ENCODE assay signal across 1 cellular context in the genomic region with DNA sequence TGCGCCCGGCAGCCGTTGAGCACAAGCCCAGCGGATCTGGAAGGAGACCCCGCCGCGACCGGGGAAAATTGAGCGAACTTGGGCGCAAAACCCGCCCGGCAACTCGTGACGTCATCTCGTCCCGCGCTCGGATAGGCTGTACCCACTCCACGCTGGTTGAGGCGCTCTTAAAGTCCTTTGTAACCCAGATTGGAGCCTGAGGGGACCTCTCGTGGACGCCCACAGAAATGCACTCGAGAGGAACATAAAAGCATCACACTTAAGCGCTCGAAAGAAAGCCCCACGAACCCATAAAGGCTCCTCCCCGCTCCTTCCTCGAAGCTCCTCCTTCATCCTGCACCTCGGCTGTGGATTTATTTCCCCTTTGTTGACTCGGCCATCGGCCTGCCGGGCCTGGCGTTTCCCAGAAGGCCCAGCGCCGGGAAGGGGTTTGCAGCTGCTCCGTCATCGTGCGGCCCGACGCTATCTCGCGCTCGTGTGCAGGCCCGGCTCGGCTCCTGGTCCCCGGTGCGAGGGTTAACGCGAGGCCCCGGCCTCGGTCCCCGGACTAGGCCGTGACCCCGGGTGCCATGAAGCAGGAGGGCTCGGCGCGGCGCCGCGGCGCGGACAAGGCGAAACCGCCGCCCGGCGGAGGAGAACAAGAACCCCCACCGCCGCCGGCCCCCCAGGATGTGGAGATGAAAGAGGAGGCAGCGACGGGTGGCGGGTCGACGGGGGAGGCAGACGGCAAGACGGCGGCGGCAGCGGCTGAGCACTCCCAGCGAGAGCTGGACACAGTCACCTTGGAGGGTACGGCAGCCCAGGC.
TF ChIP-seq lines count a peak whose summit lies in the region.

TSS of gene PSMD3 (plus strand) at position 406 of the 805 bp plus-strand sequence. CDS start at position 570, 164 bp downstream.

TF ChIP-seq in HepG2, 621 proteins besides CTCF, POLR2A, EP300 and RAD21 (continued from another document and continues in another):
- TF ChIP-seq EEA1 (CRISPR knock-in tag; IDR thresholded peaks at IDR 0.05; ENCODE audit: borderline replicate concordance) (peak; percentile 93), TCF7 (IDR thresholded peaks at IDR 0.05; ENCODE audit: low read depth) (peak; percentile 39; the same call in 1 of the 2 replicates), ZNF180 (CRISPR knock-in tag; IDR thresholded peaks at IDR 0.05; ENCODE audit: borderline replicate concordance, low read depth) (no peak), NFYB (CRISPR knock-in tag; IDR thresholded peaks at IDR 0.05) (peak; percentile 88), ZFAT (CRISPR knock-in tag; conservative IDR thresholded peaks at IDR 0.05) (0 out of 2 replicates have a peak, but pooled peaks have one; percentile 74), IKZF5 (CRISPR knock-in tag; IDR thresholded peaks at IDR 0.05) (peak; percentile 99), PRMT3 (CRISPR knock-in tag; IDR thresholded peaks at IDR 0.05; ENCODE audit: borderline replicate concordance, low read depth) (no peak), GABPA (IDR thresholded peaks at IDR 0.05; ENCODE audit: low read depth, low read length) (no peak), GABPA (CRISPR knock-in tag; IDR thresholded peaks at IDR 0.05; ENCODE audit: low read depth) (peak; percentile 82), ZNF451 (CRISPR knock-in tag; IDR thresholded peaks at IDR 0.05) (peak; percentile 71; the same call in 1 of the 2 replicates), HES4 (CRISPR knock-in tag; IDR thresholded peaks at IDR 0.05; ENCODE audit: borderline replicate concordance) (peak; percentile 88; the same call in 1 of the 2 replicates), PRPF4 (IDR thresholded peaks at IDR 0.05; ENCODE audit: low read depth, low read length, poor library complexity, severe bottlenecking) (peak; percentile 48), HDAC1 (CRISPR knock-in tag; IDR thresholded peaks at IDR 0.05) (peak; percentile 99), ZNF577 (CRISPR knock-in tag; IDR thresholded peaks at IDR 0.05; ENCODE audit: borderline replicate concordance, low read depth) (no peak; the same call in 1 of the 2 replicates), TGIF2 (CRISPR knock-in tag; IDR thresholded peaks at IDR 0.05) (peak; percentile 97), ZNF784 (CRISPR knock-in tag; IDR thresholded peaks at IDR 0.05; ENCODE audit: borderline replicate concordance) (peak; percentile 55; the same call in 1 of the 2 replicates), DR1 (CRISPR knock-in tag; IDR thresholded peaks at IDR 0.05) (peak; percentile 89), ZNF468 (CRISPR knock-in tag; IDR thresholded peaks at IDR 0.05) (no peak), ATF5 (CRISPR knock-in tag; IDR thresholded peaks at IDR 0.05; ENCODE audit: low read depth) (peak; percentile 54; the same call in 1 of the 2 replicates), JUN (CRISPR knock-in tag; IDR thresholded peaks at IDR 0.05) (peak; percentile 66; the same call in 1 of the 2 replicates), SNAPC2 (CRISPR knock-in tag; IDR thresholded peaks at IDR 0.05) (peak; percentile 96), HNF4A (CRISPR knock-in tag; IDR thresholded peaks at IDR 0.05) (peak; percentile 39), PITX1 (CRISPR knock-in tag; IDR thresholded peaks at IDR 0.05) (peak; percentile 90), ZNF773 (CRISPR knock-in tag; IDR thresholded peaks at IDR 0.05; ENCODE audit: borderline replicate concordance) (peak; percentile 96), ZNF850 (CRISPR knock-in tag; conservative IDR thresholded peaks at IDR 0.05) (no peak), ZNF703 (CRISPR knock-in tag; IDR thresholded peaks at IDR 0.05; ENCODE audit: borderline replicate concordance) (peak; percentile 52; the same call in 1 of the 2 replicates), MED8 (CRISPR knock-in tag; IDR thresholded peaks at IDR 0.05; ENCODE audit: insufficient replicate concordance) (peak; percentile 89), ZSCAN9 (CRISPR knock-in tag; IDR thresholded peaks at IDR 0.05; ENCODE audit: borderline replicate concordance) (peak; percentile 97), ZNF75D (CRISPR knock-in tag; IDR thresholded peaks at IDR 0.05; ENCODE audit: borderline replicate concordance) (no peak), GATAD2A (CRISPR knock-in tag; IDR thresholded peaks at IDR 0.05) (peak; percentile 81), ATAD3A (CRISPR knock-in tag; IDR thresholded peaks at IDR 0.05) (peak; percentile 95), NCOA5 (CRISPR knock-in tag; IDR thresholded peaks at IDR 0.05) (no peak), ZNF614 (CRISPR knock-in tag; IDR thresholded peaks at IDR 0.05; ENCODE audit: borderline replicate concordance) (peak; percentile 97), MED1 (CRISPR knock-in tag; IDR thresholded peaks at IDR 0.05) (peak; percentile 85), RAD51 (IDR thresholded peaks at IDR 0.05; ENCODE audit: borderline replicate concordance) (no peak), CHD2 (IDR thresholded peaks at IDR 0.05; ENCODE audit: low read depth, low read length) (0 out of 2 replicates have a peak, but pooled peaks have one; percentile 39), ZNF160 (CRISPR knock-in tag; IDR thresholded peaks at IDR 0.05) (peak; percentile 72), ERF (CRISPR knock-in tag; IDR thresholded peaks at IDR 0.05) (peak; percentile 98), ZFP36 (IDR thresholded peaks at IDR 0.05; ENCODE audit: borderline replicate concordance, low read depth, low read length, partially characterized antibody) (peak; percentile 73), POLR2AphosphoS2 (IDR thresholded peaks at IDR 0.05; ENCODE audit: low read depth, low read length) (peak; percentile 100), RBM39 (IDR thresholded peaks at IDR 0.05; ENCODE audit: low read depth, low read length, poor library complexity, severe bottlenecking) (peak; percentile 99), DMAP1 (CRISPR knock-in tag; IDR thresholded peaks at IDR 0.05) (peak; percentile 98), ZNF878 (CRISPR knock-in tag; IDR thresholded peaks at IDR 0.05) (peak; percentile 21; the same call in 1 of the 2 replicates), RBAK (CRISPR knock-in tag; IDR thresholded peaks at IDR 0.05) (peak; percentile 51; the same call in 1 of the 2 replicates), HNRNPH1 (optimal IDR thresholded peaks at IDR 0.05; ENCODE audit: low read depth, low read length) (no peak), ZNF674 (CRISPR knock-in tag; IDR thresholded peaks at IDR 0.05; ENCODE audit: low read depth) (no peak), ZNF660 (CRISPR knock-in tag; IDR thresholded peaks at IDR 0.05; ENCODE audit: borderline replicate concordance, low read depth) (no peak)
- TF ChIP-seq, protein P1, sequence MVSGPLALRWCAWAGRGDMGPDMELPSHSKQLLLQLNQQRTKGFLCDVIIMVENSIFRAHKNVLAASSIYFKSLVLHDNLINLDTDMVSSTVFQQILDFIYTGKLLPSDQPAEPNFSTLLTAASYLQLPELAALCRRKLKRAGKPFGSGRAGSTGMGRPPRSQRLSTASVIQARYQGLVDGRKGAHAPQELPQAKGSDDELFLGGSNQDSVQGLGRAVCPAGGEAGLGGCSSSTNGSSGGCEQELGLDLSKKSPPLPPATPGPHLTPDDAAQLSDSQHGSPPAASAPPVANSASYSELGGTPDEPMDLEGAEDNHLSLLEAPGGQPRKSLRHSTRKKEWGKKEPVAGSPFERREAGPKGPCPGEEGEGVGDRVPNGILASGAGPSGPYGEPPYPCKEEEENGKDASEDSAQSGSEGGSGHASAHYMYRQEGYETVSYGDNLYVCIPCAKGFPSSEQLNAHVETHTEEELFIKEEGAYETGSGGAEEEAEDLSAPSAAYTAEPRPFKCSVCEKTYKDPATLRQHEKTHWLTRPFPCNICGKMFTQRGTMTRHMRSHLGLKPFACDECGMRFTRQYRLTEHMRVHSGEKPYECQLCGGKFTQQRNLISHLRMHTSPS (CRISPR knock-in tag; IDR thresholded peaks at IDR 0.05; ENCODE audit: low read depth), result no peak
- TF ChIP-seq, protein P2, sequence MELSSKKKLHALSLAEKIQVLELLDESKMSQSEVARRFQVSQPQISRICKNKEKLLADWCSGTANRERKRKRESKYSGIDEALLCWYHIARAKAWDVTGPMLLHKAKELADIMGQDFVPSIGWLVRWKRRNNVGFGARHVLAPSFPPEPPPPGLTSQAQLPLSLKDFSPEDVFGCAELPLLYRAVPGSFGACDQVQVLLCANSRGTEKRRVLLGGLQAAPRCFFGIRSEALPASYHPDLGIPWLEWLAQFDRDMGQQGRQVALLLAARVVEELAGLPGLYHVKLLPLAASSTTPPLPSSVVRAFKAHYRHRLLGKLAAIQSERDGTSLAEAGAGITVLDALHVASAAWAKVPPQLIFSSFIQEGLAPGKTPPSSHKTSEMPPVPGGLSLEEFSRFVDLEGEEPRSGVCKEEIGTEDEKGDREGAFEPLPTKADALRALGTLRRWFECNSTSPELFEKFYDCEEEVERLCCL (CRISPR knock-in tag; IDR thresholded peaks at IDR 0.05; ENCODE audit: borderline replicate concordance), result peak; percentile 95
- TF ChIP-seq, protein P3, sequence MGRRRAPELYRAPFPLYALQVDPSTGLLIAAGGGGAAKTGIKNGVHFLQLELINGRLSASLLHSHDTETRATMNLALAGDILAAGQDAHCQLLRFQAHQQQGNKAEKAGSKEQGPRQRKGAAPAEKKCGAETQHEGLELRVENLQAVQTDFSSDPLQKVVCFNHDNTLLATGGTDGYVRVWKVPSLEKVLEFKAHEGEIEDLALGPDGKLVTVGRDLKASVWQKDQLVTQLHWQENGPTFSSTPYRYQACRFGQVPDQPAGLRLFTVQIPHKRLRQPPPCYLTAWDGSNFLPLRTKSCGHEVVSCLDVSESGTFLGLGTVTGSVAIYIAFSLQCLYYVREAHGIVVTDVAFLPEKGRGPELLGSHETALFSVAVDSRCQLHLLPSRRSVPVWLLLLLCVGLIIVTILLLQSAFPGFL (CRISPR knock-in tag; IDR thresholded peaks at IDR 0.05), result peak; percentile 57
- TF ChIP-seq, protein P4, sequence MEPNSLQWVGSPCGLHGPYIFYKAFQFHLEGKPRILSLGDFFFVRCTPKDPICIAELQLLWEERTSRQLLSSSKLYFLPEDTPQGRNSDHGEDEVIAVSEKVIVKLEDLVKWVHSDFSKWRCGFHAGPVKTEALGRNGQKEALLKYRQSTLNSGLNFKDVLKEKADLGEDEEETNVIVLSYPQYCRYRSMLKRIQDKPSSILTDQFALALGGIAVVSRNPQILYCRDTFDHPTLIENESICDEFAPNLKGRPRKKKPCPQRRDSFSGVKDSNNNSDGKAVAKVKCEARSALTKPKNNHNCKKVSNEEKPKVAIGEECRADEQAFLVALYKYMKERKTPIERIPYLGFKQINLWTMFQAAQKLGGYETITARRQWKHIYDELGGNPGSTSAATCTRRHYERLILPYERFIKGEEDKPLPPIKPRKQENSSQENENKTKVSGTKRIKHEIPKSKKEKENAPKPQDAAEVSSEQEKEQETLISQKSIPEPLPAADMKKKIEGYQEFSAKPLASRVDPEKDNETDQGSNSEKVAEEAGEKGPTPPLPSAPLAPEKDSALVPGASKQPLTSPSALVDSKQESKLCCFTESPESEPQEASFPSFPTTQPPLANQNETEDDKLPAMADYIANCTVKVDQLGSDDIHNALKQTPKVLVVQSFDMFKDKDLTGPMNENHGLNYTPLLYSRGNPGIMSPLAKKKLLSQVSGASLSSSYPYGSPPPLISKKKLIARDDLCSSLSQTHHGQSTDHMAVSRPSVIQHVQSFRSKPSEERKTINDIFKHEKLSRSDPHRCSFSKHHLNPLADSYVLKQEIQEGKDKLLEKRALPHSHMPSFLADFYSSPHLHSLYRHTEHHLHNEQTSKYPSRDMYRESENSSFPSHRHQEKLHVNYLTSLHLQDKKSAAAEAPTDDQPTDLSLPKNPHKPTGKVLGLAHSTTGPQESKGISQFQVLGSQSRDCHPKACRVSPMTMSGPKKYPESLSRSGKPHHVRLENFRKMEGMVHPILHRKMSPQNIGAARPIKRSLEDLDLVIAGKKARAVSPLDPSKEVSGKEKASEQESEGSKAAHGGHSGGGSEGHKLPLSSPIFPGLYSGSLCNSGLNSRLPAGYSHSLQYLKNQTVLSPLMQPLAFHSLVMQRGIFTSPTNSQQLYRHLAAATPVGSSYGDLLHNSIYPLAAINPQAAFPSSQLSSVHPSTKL (CRISPR knock-in tag; IDR thresholded peaks at IDR 0.05), result peak; percentile 85
- TF ChIP-seq, protein P5, sequence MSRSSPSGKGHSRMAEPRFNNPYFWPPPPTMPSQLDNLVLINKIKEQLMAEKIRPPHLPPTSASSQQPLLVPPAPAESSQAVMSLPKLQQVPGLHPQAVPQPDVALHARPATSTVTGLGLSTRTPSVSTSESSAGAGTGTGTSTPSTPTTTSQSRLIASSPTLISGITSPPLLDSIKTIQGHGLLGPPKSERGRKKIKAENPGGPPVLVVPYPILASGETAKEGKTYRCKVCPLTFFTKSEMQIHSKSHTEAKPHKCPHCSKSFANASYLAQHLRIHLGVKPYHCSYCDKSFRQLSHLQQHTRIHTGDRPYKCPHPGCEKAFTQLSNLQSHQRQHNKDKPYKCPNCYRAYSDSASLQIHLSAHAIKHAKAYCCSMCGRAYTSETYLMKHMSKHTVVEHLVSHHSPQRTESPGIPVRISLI (CRISPR knock-in tag; IDR thresholded peaks at IDR 0.05; ENCODE audit: borderline replicate concordance), result peak; percentile 24; the same call in 1 of the 2 replicates
- TF ChIP-seq, protein P6, sequence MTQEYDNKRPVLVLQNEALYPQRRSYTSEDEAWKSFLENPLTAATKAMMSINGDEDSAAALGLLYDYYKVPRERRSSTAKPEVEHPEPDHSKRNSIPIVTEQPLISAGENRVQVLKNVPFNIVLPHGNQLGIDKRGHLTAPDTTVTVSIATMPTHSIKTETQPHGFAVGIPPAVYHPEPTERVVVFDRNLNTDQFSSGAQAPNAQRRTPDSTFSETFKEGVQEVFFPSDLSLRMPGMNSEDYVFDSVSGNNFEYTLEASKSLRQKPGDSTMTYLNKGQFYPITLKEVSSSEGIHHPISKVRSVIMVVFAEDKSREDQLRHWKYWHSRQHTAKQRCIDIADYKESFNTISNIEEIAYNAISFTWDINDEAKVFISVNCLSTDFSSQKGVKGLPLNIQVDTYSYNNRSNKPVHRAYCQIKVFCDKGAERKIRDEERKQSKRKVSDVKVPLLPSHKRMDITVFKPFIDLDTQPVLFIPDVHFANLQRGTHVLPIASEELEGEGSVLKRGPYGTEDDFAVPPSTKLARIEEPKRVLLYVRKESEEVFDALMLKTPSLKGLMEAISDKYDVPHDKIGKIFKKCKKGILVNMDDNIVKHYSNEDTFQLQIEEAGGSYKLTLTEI (CRISPR knock-in tag; conservative IDR thresholded peaks at IDR 0.05), result no peak
